8 cellular contexts compared by ENCODE assay signal in the genomic region with DNA sequence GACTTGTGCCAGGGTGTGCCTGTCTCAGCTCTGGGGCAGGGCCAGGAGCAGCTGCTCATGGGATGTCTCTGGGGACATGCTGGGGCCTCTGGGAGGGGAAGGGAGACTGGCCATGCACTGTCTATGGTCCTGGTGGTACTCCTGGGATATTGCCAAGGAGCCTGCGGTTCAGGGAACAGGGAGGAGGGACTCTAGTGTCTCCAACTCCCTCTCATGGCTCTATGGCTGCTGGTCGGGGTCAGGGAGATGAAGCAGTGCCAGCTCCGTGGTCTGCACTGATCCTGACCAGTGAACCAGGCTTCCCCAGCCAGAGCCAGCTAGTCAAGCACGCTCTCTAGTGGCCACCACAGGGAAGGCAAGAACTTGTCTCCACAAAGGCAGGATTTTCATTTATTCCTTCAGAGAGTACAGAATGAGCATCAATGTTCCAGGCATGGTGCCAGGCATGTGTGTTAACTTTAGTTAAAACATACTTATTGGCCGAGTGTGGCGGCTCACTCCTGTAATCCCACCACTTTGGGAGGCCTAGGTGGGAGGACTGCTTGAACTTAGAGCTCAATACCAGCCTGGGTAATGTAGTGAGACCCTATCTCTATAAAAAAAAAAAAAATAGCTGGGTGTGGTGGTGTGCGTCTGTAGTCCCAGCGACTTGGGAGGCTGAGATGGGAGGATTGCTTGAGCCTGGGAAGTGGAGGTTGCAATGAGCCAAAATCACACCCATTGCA. TPM values are rescaled to one million over a fixed set of nuclear protein-coding genes. Genes with fewer than 3 reads are reported as not detected.
DNase-seq lines count a peak whose midpoint lies in the region; ATAC-seq and TF ChIP-seq lines count a peak whose summit lies in the region.

No MANE protein-coding gene starts in this region.

- H3K9ac ChIP-seq in mammary epithelial cell (ENCODE audit: insufficient read depth, low read length), result no peak overlapping the region

- no peaks in the 10 kb centered on the region for H3K4me1 ChIP-seq in mammary epithelial cell (ENCODE audit: insufficient read depth, low read length)

- H3K9me3 ChIP-seq in mammary epithelial cell (replicated peaks; ENCODE audit: insufficient read depth, low read length), result no peaks in the 10 kb centered on the region

- H3K4me3 ChIP-seq in AG10803 (ENCODE audit: low read length), result no peak overlapping the region
- H3K4me3 ChIP-seq in mammary epithelial cell (replicated peaks in 1 of 3; ENCODE audit: insufficient read depth in 1 of 3, low read depth in 2 of 3, low read length in 3 of 3), result no peak overlapping the region

- peak overlapping the region; percentile 18 for H2AFZ ChIP-seq in mammary epithelial cell (ENCODE audit: low read depth, low read length)

- no peak for ATAC-seq in GM21717 (IDR thresholded peaks at IDR 0.05; ENCODE audit: unreplicated experiment)

- 9% methylated on average over 8 of the region's 8 CpGs for WGBS in mammary epithelial cell (ENCODE audit: low coverage, missing lambda C conversion rate)

- H3K79me2 ChIP-seq in mammary epithelial cell (ENCODE audit: insufficient read depth, low read length), result no peaks in the 10 kb centered on the region

- H4K20me1 ChIP-seq in mammary epithelial cell (ENCODE audit: insufficient read depth, low read length), result no peaks in the 10 kb centered on the region

- no peak overlapping the region for H3K4me2 ChIP-seq in mammary epithelial cell (ENCODE audit: insufficient read depth, low read depth, low read length)

- intact Hi-C loops in mammary epithelial cell (cut with micrococcal nuclease), result loop anchor here (1.0 to 2.0 kb wide), 6 partner anchors 48 to 161 kb away; no protein-coding TSS in a partner anchor

- in situ Hi-C loops in mammary epithelial cell (cut with MboI; ENCODE audit: low sequenced_read_pairs in 2 of 2), result loop anchor here in 1 of 2 donors (5.0 kb wide), 2 partner anchors 50 to 155 kb away; a partner anchor contains a TSS

- no peak overlapping the region for H3K27ac ChIP-seq in VCaP
- H3K27ac ChIP-seq in mammary epithelial cell (ENCODE audit: insufficient read depth, low read depth, low read length), result no peak overlapping the region

- no peaks in the 10 kb centered on the region for H3K27me3 ChIP-seq in mammary epithelial cell (ENCODE audit: insufficient read depth, low read length)

- CTCF ChIA-PET in mammary epithelial cell (lab: Charles Lee; ENCODE audit: low non-redundant PET), result interaction anchor here (0.6 to 1.2 kb wide), 10 partner anchors 15 to 150 kb away, joined by 3 to 11 read pairs (median 4); no protein-coding TSS in a partner anchor

- BruUV-seq in mammary epithelial cell (replicated peaks; lab: Mats Ljungman, UMichigan), result no TSS peak

- dilution Hi-C loops in mammary epithelial cell (cut with HindIII; ENCODE audit: low sequenced_read_pairs), result no loop called here

- no peaks in the 10 kb centered on the region for H3K36me3 ChIP-seq in mammary epithelial cell (ENCODE audit: insufficient read depth, low read length)

- peak; percentile 89 for DNase-seq in AG10803 (ENCODE audit: low read depth)
- peak; percentile 83 for DNase-seq in H4 (ENCODE audit: low spot score)
- DNase-seq in NCI-H226, result peak; percentile 60
- DNase-seq in mammary epithelial cell, result peak; percentile 59
- peak; percentile 90 for DNase-seq in islet precursor cell
- peak in 3 of 4 experiments; percentile 25 to 51 (median 42) for DNase-seq in stimulated activated CD4-positive, alpha-beta T cell treated with anti-CD3 and anti-CD28 coated beads, Interleukin-1b, Interleukin-23, amount 100 ng/mL, for 24 hours (ENCODE audit: low read depth in 4 of 4, low spot score in 1 of 4)

- peak; percentile 99 for TF ChIP-seq CTCF in AG10803 (conservative IDR thresholded peaks at IDR 0.05; ENCODE audit: low read length)
- TF ChIP-seq CTCF in VCaP (conservative IDR thresholded peaks at IDR 0.05), result peak; percentile 94
- peak; percentile 97 to 98 for TF ChIP-seq CTCF in mammary epithelial cell (conservative IDR thresholded peaks at IDR 0.05 in 1 of 2, IDR thresholded peaks at IDR 0.05 in 1 of 2; ENCODE audit: extremely low read depth in 1 of 2, insufficient read depth in 1 of 2, low read depth in 1 of 2, low read length in 2 of 2)

RNA-seq across cellular contexts. Expression of a gene that starts 2.5 kb away (rescaled TPM):
- total RNA-seq in H4 (2014; rRNA removed; shearing (Covaris generic)), result 0.39 and 0.62 TPM in 2 replicates
- under 1 TPM; 0.24 to 0.67 TPM for total RNA-seq in mammary epithelial cell
- polyA plus RNA-seq in mammary epithelial cell, result 0.14 TPM
- polyA minus RNA-seq in mammary epithelial cell, result 0.26 TPM

RNA-seq across cellular contexts. Expression of a gene that starts 19.8 kb away (rescaled TPM):
- 966 and 1,264 TPM in 2 replicates for total RNA-seq in H4 (2014; rRNA removed; shearing (Covaris generic))
- total RNA-seq in mammary epithelial cell, result 1,000 to 10,000 TPM; 2,122 to 4,396 TPM
- 3,424 TPM for polyA plus RNA-seq in mammary epithelial cell
- 11,932 TPM for polyA minus RNA-seq in mammary epithelial cell

RNA-seq across cellular contexts. Expression of a gene that starts 30.3 kb away (rescaled TPM):
- 2.3 and 7.4 TPM in 2 replicates for total RNA-seq in H4 (2014; rRNA removed; shearing (Covaris generic))
- 1 to 10 TPM; 1.4 to 2.3 TPM for total RNA-seq in mammary epithelial cell
- polyA plus RNA-seq in mammary epithelial cell, result 1.00 TPM
- polyA minus RNA-seq in mammary epithelial cell, result 0.57 TPM

RNA-seq across cellular contexts. Expression of a gene that starts 56.3 kb away (rescaled TPM):
- total RNA-seq in H4 (2014; rRNA removed; shearing (Covaris generic)), result 34.8 and 47.1 TPM in 2 replicates
- 100 to 1,000 TPM; 149 to 429 TPM for total RNA-seq in mammary epithelial cell
- 128 TPM for polyA plus RNA-seq in mammary epithelial cell
- 183 TPM for polyA minus RNA-seq in mammary epithelial cell
